Comparison of ENCODE assay signal across 21 cellular contexts in the genomic region with DNA sequence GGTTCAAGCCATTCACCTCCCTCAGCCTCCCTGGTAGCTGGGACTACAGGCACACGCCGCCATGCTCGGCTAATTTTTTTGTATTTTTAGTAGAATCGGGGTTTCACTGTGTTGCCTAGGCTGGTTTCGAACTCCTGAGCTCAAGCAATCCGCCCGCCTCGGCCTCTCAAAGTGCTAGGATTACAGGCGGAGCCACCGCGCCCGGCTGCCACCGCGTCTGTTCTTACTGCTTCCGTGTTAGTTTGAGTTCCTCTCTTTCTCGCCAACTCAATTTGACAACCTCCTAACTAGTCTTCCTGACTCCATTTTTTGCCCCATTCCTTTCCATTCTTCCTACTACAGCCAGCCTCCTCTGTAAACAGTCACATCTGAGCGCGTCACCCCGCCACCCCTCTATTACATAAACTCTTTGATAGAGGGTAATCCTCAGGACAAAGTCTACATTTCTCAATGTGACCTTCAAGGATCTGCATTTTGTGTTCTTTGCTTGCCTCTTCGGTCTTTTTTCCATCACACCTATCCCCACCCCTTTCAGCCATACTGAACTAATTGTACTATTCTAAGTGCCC.
DNase-seq lines count a peak whose midpoint lies in the region; ATAC-seq and TF ChIP-seq lines count a peak whose summit lies in the region.
"Had no signal": no experiment of that assay in that cellular context is flagged by ENCODE, and none has a peak within 500 bp of the region (broad histone marks: within the 10 kb centered on the region; RNA-seq: fewer than 3 reads in every experiment).

No MANE protein-coding gene starts in this region.

- no peaks in the 10 kb centered on the region for H3K9me3 ChIP-seq in naive thymus-derived CD4-positive, alpha-beta T cell (ENCODE audit: control insufficient read depth in 2 of 3, low read length in 3 of 3)
- H3K9me3 ChIP-seq: BE2C had no signal

- no peaks in the 10 kb centered on the region for H3K36me3 ChIP-seq in naive thymus-derived CD4-positive, alpha-beta T cell (ENCODE audit: control insufficient read depth in 2 of 3, insufficient read depth in 3 of 3, low read length in 3 of 3)
- H3K36me3 ChIP-seq: BE2C had no signal

- peak overlapping the region; percentile 6 for H3K27ac Mint-ChIP-seq in T-helper 1 cell treated with Interleukin-12 subunit alpha and Interleukin-12 subunit beta and Interleukin-4 antibody, amounts not matched to agents 30 μg/mL and 1 μg/mL, for 36 hours
- peak overlapping the region; percentile 86 for H3K27ac Mint-ChIP-seq in activated naive CD4-positive, alpha-beta T cell treated with anti-CD3 and anti-CD28 coated beads, Interleukin-2, amount 10 ng/mL, durations not matched to agents 7 days and 5 days
- H3K27ac Mint-ChIP-seq in WTC11, result peak overlapping the region; percentile 10; the same call in 1 of the 2 replicates
- peak overlapping the region in 8 of 9 donors; percentile 17 to 84 (median 68) for H3K27ac Mint-ChIP-seq in naive thymus-derived CD4-positive, alpha-beta T cell
- no peak overlapping the region for H3K27ac Mint-ChIP-seq in activated T-helper 2 cell treated with anti-CD3 and anti-CD28 coated beads, Interferon-gamma antibody, Interleukin-2, Interleukin-4, amounts not matched to agents 10 μg/mL and 5 μg/mL and 100 μg/mL, durations not matched to agents 14 hours and 24 hours and 36 hours

- H3K9me3 Mint-ChIP-seq in T-helper 1 cell treated with Interleukin-12 subunit alpha and Interleukin-12 subunit beta and Interleukin-4 antibody, amounts not matched to agents 30 μg/mL and 1 μg/mL, for 36 hours, result no peaks in the 10 kb centered on the region
- H3K9me3 Mint-ChIP-seq in activated naive CD4-positive, alpha-beta T cell treated with anti-CD3 and anti-CD28 coated beads, Interleukin-2, amount 10 ng/mL, durations not matched to agents 7 days and 5 days, result peaks cover 4% of the 10 kb centered on the region
- H3K9me3 Mint-ChIP-seq in WTC11, result peaks cover 5% of the 10 kb centered on the region; the same call in 1 of the 2 replicates
- peaks cover 0 to 3% (median 0%) of the 10 kb centered on the region in 11 donors for H3K9me3 Mint-ChIP-seq in naive thymus-derived CD4-positive, alpha-beta T cell
- H3K9me3 Mint-ChIP-seq in activated T-helper 2 cell treated with anti-CD3 and anti-CD28 coated beads, Interferon-gamma antibody, Interleukin-2, Interleukin-4, amounts not matched to agents 10 μg/mL and 5 μg/mL and 100 μg/mL, durations not matched to agents 14 hours and 24 hours and 36 hours, result no peaks in the 10 kb centered on the region

- H3K4me1 ChIP-seq in naive thymus-derived CD4-positive, alpha-beta T cell (ENCODE audit: control insufficient read depth in 2 of 2, insufficient read depth in 2 of 2, low read length in 2 of 2), result peaks cover 0 to 32% of the 10 kb centered on the region in 2 donors
- H3K4me1 ChIP-seq: BE2C had no signal

- ATAC-seq in WTC11, result no peak
- ATAC-seq in naive thymus-derived CD4-positive, alpha-beta T cell, result no peak

- no peak overlapping the region for H3K4me3 ChIP-seq in naive thymus-derived CD4-positive, alpha-beta T cell (ENCODE audit: low read length)

- POLR2A ChIA-PET in WTC11 (lab: Charles Lee), result no interaction called here
- POLR2A ChIA-PET in naive thymus-derived CD4-positive, alpha-beta T cell (lab: Charles Lee), result interaction anchor here (1.2 kb wide), 1 partner anchor 89 kb away, joined by 3 read pairs; the partner anchor contains the start of gene IL6ST

- intact Hi-C loops in naive thymus-derived CD4-positive, alpha-beta T cell (cut with micrococcal nuclease), result no loop called here
- intact Hi-C loops in activated T-helper 2 cell treated with anti-CD3 and anti-CD28 coated beads, Interferon-gamma antibody, Interleukin-2, Interleukin-4, amounts not matched to agents 10 μg/mL and 5 μg/mL and 100 μg/mL, durations not matched to agents 14 hours and 24 hours and 36 hours (cut with micrococcal nuclease), result no loop called here

- CTCF ChIA-PET in activated naive CD4-positive, alpha-beta T cell treated with anti-CD3 and anti-CD28 coated beads, Interleukin-2, amount 10 ng/mL, durations not matched to agents 7 days and 5 days (lab: Charles Lee), result no interaction called here
- CTCF ChIA-PET in WTC11 (lab: Charles Lee), result interaction anchor here (0.5 to 0.7 kb wide), 2 partner anchors 9 to 147 kb away, joined by 3 to 6 read pairs; no protein-coding TSS in a partner anchor
- CTCF ChIA-PET in naive thymus-derived CD4-positive, alpha-beta T cell (lab: Charles Lee), result no interaction called here

- H3K36me3 Mint-ChIP-seq in T-helper 1 cell treated with Interleukin-12 subunit alpha and Interleukin-12 subunit beta and Interleukin-4 antibody, amounts not matched to agents 30 μg/mL and 1 μg/mL, for 36 hours (ENCODE audit: low read depth), result peaks cover 8% of the 10 kb centered on the region
- H3K36me3 Mint-ChIP-seq in activated naive CD4-positive, alpha-beta T cell treated with anti-CD3 and anti-CD28 coated beads, Interleukin-2, amount 10 ng/mL, durations not matched to agents 7 days and 5 days, result peaks cover 16% of the 10 kb centered on the region
- no peaks in the 10 kb centered on the region for H3K36me3 Mint-ChIP-seq in WTC11
- H3K36me3 Mint-ChIP-seq in naive thymus-derived CD4-positive, alpha-beta T cell, result peaks cover 0 to 20% (median 7%) of the 10 kb centered on the region in 5 donors
- H3K36me3 Mint-ChIP-seq in activated T-helper 2 cell treated with anti-CD3 and anti-CD28 coated beads, Interferon-gamma antibody, Interleukin-2, Interleukin-4, amounts not matched to agents 10 μg/mL and 5 μg/mL and 100 μg/mL, durations not matched to agents 14 hours and 24 hours and 36 hours (ENCODE audit: low read depth), result no peaks in the 10 kb centered on the region

- TF ChIP-seq CTCF in WTC11 (IDR thresholded peaks at IDR 0.05), result no peak

- no peak overlapping the region for H3K27ac ChIP-seq in naive thymus-derived CD4-positive, alpha-beta T cell (ENCODE audit: low read depth, low read length)
- H3K27ac ChIP-seq: 22Rv1 had no signal

- H3K4me3 Mint-ChIP-seq in T-helper 1 cell treated with Interleukin-12 subunit alpha and Interleukin-12 subunit beta and Interleukin-4 antibody, amounts not matched to agents 30 μg/mL and 1 μg/mL, for 36 hours, result no peak overlapping the region
- no peak overlapping the region for H3K4me3 Mint-ChIP-seq in activated naive CD4-positive, alpha-beta T cell treated with anti-CD3 and anti-CD28 coated beads, Interleukin-2, amount 10 ng/mL, durations not matched to agents 7 days and 5 days
- H3K4me3 Mint-ChIP-seq in WTC11, result no peak overlapping the region
- H3K4me3 Mint-ChIP-seq in naive thymus-derived CD4-positive, alpha-beta T cell, result peak overlapping the region in 7 of 10 donors; percentile 10 to 68 (median 21)
- H3K4me3 Mint-ChIP-seq in activated T-helper 2 cell treated with anti-CD3 and anti-CD28 coated beads, Interferon-gamma antibody, Interleukin-2, Interleukin-4, amounts not matched to agents 10 μg/mL and 5 μg/mL and 100 μg/mL, durations not matched to agents 14 hours and 24 hours and 36 hours (ENCODE audit: low read depth), result no peak overlapping the region
- H3K4me3 Mint-ChIP-seq: CD14-positive monocyte had no signal

- no peaks in the 10 kb centered on the region for H3K27me3 Mint-ChIP-seq in T-helper 1 cell treated with Interleukin-12 subunit alpha and Interleukin-12 subunit beta and Interleukin-4 antibody, amounts not matched to agents 30 μg/mL and 1 μg/mL, for 36 hours (ENCODE audit: low read depth)
- H3K27me3 Mint-ChIP-seq in activated naive CD4-positive, alpha-beta T cell treated with anti-CD3 and anti-CD28 coated beads, Interleukin-2, amount 10 ng/mL, durations not matched to agents 7 days and 5 days, result peaks cover under 1% of the 10 kb centered on the region
- no peaks in the 10 kb centered on the region for H3K27me3 Mint-ChIP-seq in WTC11 (ENCODE audit: low read depth)
- H3K27me3 Mint-ChIP-seq in naive thymus-derived CD4-positive, alpha-beta T cell, result peaks cover 0 to 4% (median 0%) of the 10 kb centered on the region in 5 donors
- peaks cover 3% of the 10 kb centered on the region for H3K27me3 Mint-ChIP-seq in activated T-helper 2 cell treated with anti-CD3 and anti-CD28 coated beads, Interferon-gamma antibody, Interleukin-2, Interleukin-4, amounts not matched to agents 10 μg/mL and 5 μg/mL and 100 μg/mL, durations not matched to agents 14 hours and 24 hours and 36 hours (ENCODE audit: low read depth)

- no peak for DNase-seq in T-helper 1 cell
- DNase-seq in activated naive CD4-positive, alpha-beta T cell treated with anti-CD3 and anti-CD28 coated beads, Interleukin-2, amount 10 ng/mL, durations not matched to agents 7 days and 5 days, result no peak
- DNase-seq in activated naive CD4-positive, alpha-beta T cell treated with Interleukin-2 at 50 U/mL for 16 hours, result no peak
- DNase-seq in WTC11 (ENCODE audit: low spot score), result no peak
- DNase-seq in naive thymus-derived CD4-positive, alpha-beta T cell, result no peak
- no peak for DNase-seq in AG08395 (ENCODE audit: low spot score)
- no peak for DNase-seq in activated T-helper 2 cell treated with anti-CD3 and anti-CD28 coated beads, Interferon-gamma antibody, Interleukin-2, Interleukin-4, amounts not matched to agents 10 μg/mL and 5 μg/mL and 100 μg/mL, durations not matched to agents 14 hours and 24 hours and 36 hours (ENCODE audit: low spot score)
- DNase-seq: BE2C, DMS153, DND-41, KBM-7, MV-4-11, NCI-H1105, NCI-H2029, NCI-H446, NCI-H524 treated with DMSO at 0.1 percent for 48 hours, NCI-H774, SIG-M5 had no signal

- peaks cover 35% of the 10 kb centered on the region for H3K4me1 Mint-ChIP-seq in T-helper 1 cell treated with Interleukin-12 subunit alpha and Interleukin-12 subunit beta and Interleukin-4 antibody, amounts not matched to agents 30 μg/mL and 1 μg/mL, for 36 hours (ENCODE audit: low read depth)
- H3K4me1 Mint-ChIP-seq in activated naive CD4-positive, alpha-beta T cell treated with anti-CD3 and anti-CD28 coated beads, Interleukin-2, amount 10 ng/mL, durations not matched to agents 7 days and 5 days, result peaks cover 64% of the 10 kb centered on the region
- H3K4me1 Mint-ChIP-seq in WTC11, result peaks cover 8% of the 10 kb centered on the region
- peaks cover 24 to 79% (median 60%) of the 10 kb centered on the region in 7 donors for H3K4me1 Mint-ChIP-seq in naive thymus-derived CD4-positive, alpha-beta T cell
- peaks cover 33% of the 10 kb centered on the region for H3K4me1 Mint-ChIP-seq in activated T-helper 2 cell treated with anti-CD3 and anti-CD28 coated beads, Interferon-gamma antibody, Interleukin-2, Interleukin-4, amounts not matched to agents 10 μg/mL and 5 μg/mL and 100 μg/mL, durations not matched to agents 14 hours and 24 hours and 36 hours (ENCODE audit: low read depth)

- no peaks in the 10 kb centered on the region for H3K27me3 ChIP-seq in naive thymus-derived CD4-positive, alpha-beta T cell (ENCODE audit: control insufficient read depth in 2 of 2, insufficient read depth in 2 of 2, low read length in 2 of 2)
- H3K27me3 ChIP-seq: BE2C had no signal

Comparison
In these comparisons a context has a peak if more than half of its experiments do, and no peak if none do; other contexts are left out.
1. H3K4me3 Mint-ChIP-seq: peak in naive thymus-derived CD4-positive, alpha-beta T cell (7 of 10); none in T-helper 1 cell treated with Interleukin-12 subunit alpha and Interleukin-12 subunit beta and Interleukin-4 antibody, amounts not matched to agents 30 μg/mL and 1 μg/mL, for 36 hours (single experiment), activated naive CD4-positive, alpha-beta T cell treated with anti-CD3 and anti-CD28 coated beads, Interleukin-2, amount 10 ng/mL, durations not matched to agents 7 days and 5 days (single experiment), WTC11 (single experiment) and activated T-helper 2 cell treated with anti-CD3 and anti-CD28 coated beads, Interferon-gamma antibody, Interleukin-2, Interleukin-4, amounts not matched to agents 10 μg/mL and 5 μg/mL and 100 μg/mL, durations not matched to agents 14 hours and 24 hours and 36 hours (single experiment).